Comparison of ENCODE assay signal across 28 cellular contexts in genomic region chr20:669573-669972, GRCh38. TPM values are rescaled to one million over a fixed set of nuclear protein-coding genes. Genes with fewer than 3 reads are reported as not detected.
DNase-seq lines count a peak whose midpoint lies in the region; ATAC-seq and TF ChIP-seq lines count a peak whose summit lies in the region.
"Had no signal": no experiment of that assay in that cellular context is flagged by ENCODE, and none has a peak within 500 bp of the region (broad histone marks: within the 10 kb centered on the region; RNA-seq: fewer than 3 reads in every experiment).

No MANE protein-coding gene starts in this region.

- POLR2A ChIA-PET in HEK293 (lab: Yijun Ruan, JAX): interaction anchor here (1.0 kb wide), 1 partner anchor 13 kb away, joined by 3 read pairs; no protein-coding TSS in a partner anchor

- H3K4me1 ChIP-seq in HEK293 (ENCODE audit: control insufficient read depth, insufficient read depth, low read length) (peaks cover 3% of the 10 kb centered on the region; the same call in 1 of the 2 replicates), right atrium auricular region (peaks cover 0 to 32% of the 10 kb centered on the region in 2 donors), psoas muscle (peaks cover 14% of the 10 kb centered on the region), ascending aorta (no peaks in the 10 kb centered on the region)
- H3K4me1 ChIP-seq: BE2C, SJSA1 had no signal

- no peak for TF ChIP-seq CTCF in HEK293 (tag by site-specific recombination; IDR thresholded peaks at IDR 0.05)
- no peak for TF ChIP-seq CTCF in right atrium auricular region (IDR thresholded peaks at IDR 0.05)
- no peak for TF ChIP-seq CTCF in psoas muscle (IDR thresholded peaks at IDR 0.05)
- TF ChIP-seq CTCF in ascending aorta (IDR thresholded peaks at IDR 0.05): no peak

- no peaks in the 10 kb centered on the region for H3K27me3 ChIP-seq in right atrium auricular region
- peaks cover 0 to 27% (median 7%) of the 10 kb centered on the region in 3 donors for H3K27me3 ChIP-seq in psoas muscle (ENCODE audit: insufficient read depth in 3 of 3, low read length in 2 of 3)
- peaks cover 5% of the 10 kb centered on the region for H3K27me3 ChIP-seq in ascending aorta
- H3K27me3 ChIP-seq: BE2C had no signal

- 29 to 46% (median 31%) methylated on average over 7 of the region's 7 CpGs for WGBS in psoas muscle, 3 donors

- H3K27ac ChIP-seq in HEK293 (ENCODE audit: extremely low read depth, low read depth, low read length): no peak overlapping the region
- H3K27ac ChIP-seq in right atrium auricular region: peak overlapping the region; percentile 56 to 62
- no peak overlapping the region for H3K27ac ChIP-seq in psoas muscle
- H3K27ac ChIP-seq in ascending aorta: no peak overlapping the region
- H3K27ac ChIP-seq: A549, GM23248, SJSA1 had no signal

- no peaks in the 10 kb centered on the region for H3K36me3 ChIP-seq in HEK293 (ENCODE audit: control insufficient read depth in 2 of 2, insufficient read depth in 1 of 2, low read length in 2 of 2)
- no peaks in the 10 kb centered on the region for H3K36me3 ChIP-seq in right atrium auricular region
- no peaks in the 10 kb centered on the region for H3K36me3 ChIP-seq in psoas muscle (ENCODE audit: insufficient read depth in 1 of 2, low read depth in 1 of 2)
- H3K36me3 ChIP-seq in ascending aorta: no peaks in the 10 kb centered on the region
- H3K36me3 ChIP-seq: BE2C, SJSA1 had no signal

- CTCF ChIA-PET in HEK293 (lab: Yijun Ruan, JAX): interaction anchor here (0.8 to 4.4 kb wide), 6 partner anchors 9 to 107 kb away, joined by 3 to 68 read pairs (median 6); no protein-coding TSS in a partner anchor

- intact Hi-C loops in Right ventricle myocardium superior (cut with DNase I): no loop called here
- intact Hi-C loops in psoas muscle (cut with DNase I): loop anchor here (5.0 to 10.0 kb wide), 2 partner anchors 107 to 315 kb away; no protein-coding TSS in a partner anchor
- intact Hi-C loops in ascending aorta (cut with DNase I): loop anchor here (5.0 kb wide), 1 partner anchor 317 kb away; no protein-coding TSS in a partner anchor

- peak; percentile 80 for ATAC-seq in Right ventricle myocardium superior (ENCODE audit: poor library complexity)
- peak in 3 of 4 donors; percentile 37 to 63 (median 49) for ATAC-seq in psoas muscle
- no peak for ATAC-seq in GM19463 (IDR thresholded peaks at IDR 0.05; ENCODE audit: unreplicated experiment)
- ATAC-seq: A549, GM12878, Panc1 had no signal

- DNase-seq in Right ventricle myocardium superior (peak; percentile 59), right atrium auricular region (ENCODE audit: low spot score) (no peak), psoas muscle (no peak), NCI-H2081 treated with DMSO at 0.1 percent for 48 hours (lab: John Stamatoyannopoulos, UW) (no peak), ascending aorta (ENCODE audit: low spot score in 2 of 2) (no peak), NCI-H526 (lab: John Stamatoyannopoulos, UW) (no peak)
- DNase-seq: BE2C; CD4-positive, alpha-beta T cell; COR-L47; DMS 273 treated with DMSO at 0.1 percent for 48 hours; DMS79 treated with DMSO at 0.1 percent for 48 hours; GM23248; HCEC 1CT; KBM-7; MM.1S; NCI-H1048; NCI-H1417 treated with DMSO at 0.1 percent for 48 hours; NCI-H1930; NCI-H226; NCI-H510A treated with DMSO at 0.1 percent for 48 hours; NCI-H774 had no signal

- H3K9me3 ChIP-seq in HEK293 (ENCODE audit: control insufficient read depth, insufficient read depth, low read depth, low read length): no peaks in the 10 kb centered on the region
- no peaks in the 10 kb centered on the region for H3K9me3 ChIP-seq in right atrium auricular region
- no peaks in the 10 kb centered on the region for H3K9me3 ChIP-seq in psoas muscle
- no peaks in the 10 kb centered on the region for H3K9me3 ChIP-seq in ascending aorta
- H3K9me3 ChIP-seq: A549, BE2C, SJSA1 had no signal

- no peak overlapping the region for H3K4me3 ChIP-seq in HEK293 (ENCODE audit: low read depth, low read length)
- no peak overlapping the region for H3K4me3 ChIP-seq in right atrium auricular region
- H3K4me3 ChIP-seq in psoas muscle: no peak overlapping the region
- no peak overlapping the region for H3K4me3 ChIP-seq in ascending aorta
- H3K4me3 ChIP-seq: A549, GM12878, GM23248, SJSA1 had no signal

TF ChIP-seq in HEK293, 187 proteins besides CTCF, POLR2A, EP300 and RAD21:
- peak; percentile 54 for TF ChIP-seq ZFHX2 (tag by site-specific recombination; conservative IDR thresholded peaks at IDR 0.05)
- peak; percentile 39 for TF ChIP-seq ZIC2 (tag by site-specific recombination; IDR thresholded peaks at IDR 0.05)
- TF ChIP-seq ZNF623 (tag by site-specific recombination; IDR thresholded peaks at IDR 0.05): no peak

RNA-seq across cellular contexts. Expression of gene SCRT2, which starts 6.0 kb away (rescaled TPM):
- not detected for total RNA-seq in Right ventricle myocardium superior
- total RNA-seq in right atrium auricular region: not detected
- total RNA-seq in psoas muscle: not detected
- polyA plus RNA-seq in psoas muscle: not detected
- not detected for total RNA-seq in ascending aorta
- total RNA-seq: CD4-positive, alpha-beta T cell; GM12878; GM23248; HT1080; SJSA1 had no signal
- polyA plus RNA-seq: A549, GM12878, GM23248 had no signal

RNA-seq across cellular contexts. Expression of gene SRXN1, which starts 16.6 kb away (rescaled TPM):
- total RNA-seq in Right ventricle myocardium superior: 47.6 TPM
- total RNA-seq in right atrium auricular region: 10 to 100 TPM; 41.8 to 65.4 TPM
- 100 to 1,000 TPM in 1 of 4 donors, 10 to 100 TPM in 3; 30.7 to 150 (median 57.0) TPM for total RNA-seq in psoas muscle
- polyA plus RNA-seq in psoas muscle: 100 to 1,000 TPM in 2 of 3 donors, 10 to 100 TPM in 1; 37.9 to 172 (median 123) TPM
- total RNA-seq in ascending aorta: 28.8 TPM

RNA-seq across cellular contexts. Expression of gene TCF15, which starts 59.5 kb away (rescaled TPM):
- total RNA-seq in Right ventricle myocardium superior (13.4 TPM), right atrium auricular region (1 to 10 TPM; 4.9 to 8.0 TPM), psoas muscle (10 to 100 TPM in 1 of 4 donors, 1 to 10 TPM in 3; 5.1 to 10.6 (median 6.7) TPM), ascending aorta (8.3 TPM)
- 1 to 10 TPM; 3.0 to 4.7 (median 3.2) TPM for polyA plus RNA-seq in psoas muscle
- total RNA-seq: CD4-positive, alpha-beta T cell; GM12878; GM23248; HT1080; SJSA1 had no signal
- polyA plus RNA-seq: A549, GM23248 had no signal

Comparison
In these comparisons a context has a peak if more than half of its experiments do, and no peak if none do; other contexts are left out.
1. H3K27ac ChIP-seq: peak in right atrium auricular region (2 of 2); none in HEK293 (single experiment), psoas muscle (single experiment) and ascending aorta (0 of 2).